ENCODE assay signal across 36 cellular contexts in genomic region chr9:110984890-110985437, GRCh38. TPM values are rescaled to one million over a fixed set of nuclear protein-coding genes. Genes with fewer than 3 reads are reported as not detected.
"Had no signal": no experiment of that assay in that cellular context is flagged by ENCODE, and none has a peak within 500 bp of the region (broad histone marks: within the 10 kb centered on the region; RNA-seq: fewer than 3 reads in every experiment).

No MANE protein-coding gene starts in this region.

- H3K27me3 ChIP-seq: ascending aorta, cardiac muscle cell, colonic mucosa, sigmoid colon had no signal

- H3K9ac ChIP-seq: parathyroid adenoma had no signal

- H3K4me3 ChIP-seq: ascending aorta, cardiac muscle cell, colonic mucosa, left ventricle myocardium inferior, lung, mucosa of descending colon, psoas muscle, sigmoid colon, thoracic aorta had no signal

- H2AFZ ChIP-seq: parathyroid adenoma had no signal

- H3K27ac ChIP-seq: ascending aorta, cardiac muscle cell, colonic mucosa, left ventricle myocardium inferior, parathyroid adenoma, psoas muscle, sigmoid colon, thoracic aorta had no signal

- H3K36me3 ChIP-seq: ascending aorta, cardiac muscle cell, colonic mucosa, left ventricle myocardium inferior, sigmoid colon, thoracic aorta had no signal

- DNase-seq: activated CD4-positive, alpha-beta T cell treated with anti-CD3 and anti-CD28 coated beads for 4 hours; activated CD4-positive, alpha-beta T cell treated with anti-CD3 and anti-CD28 coated beads, Interleukin-2, amount 50 U/mL, for 4 hours; activated CD4-positive, CD25-positive, alpha-beta regulatory T cell; activated CD8-positive, alpha-beta memory T cell treated with anti-CD3 and anti-CD28 coated beads, Interleukin-2, amount 50 U/mL, for 4 hours; activated effector memory CD4-positive, alpha-beta T cell treated with anti-CD3 and anti-CD28 coated beads, Interleukin-2, amount 50 U/mL, for 16 hours; activated naive CD4-positive, alpha-beta T cell treated with anti-CD3 and anti-CD28 coated beads for 36 hours; activated naive CD8-positive, alpha-beta T cell treated with anti-CD3 and anti-CD28 coated beads for 36 hours; activated T-cell treated with anti-CD3 and anti-CD28 coated beads, Interleukin-2, amount 50 U/mL, for 1 hour; cerebellar nuclear complex; colonic mucosa; effector memory CD8-positive, alpha-beta T cell; head of caudate nucleus; hippocampal formation; left ventricle myocardium inferior; mesendoderm; mucosa of descending colon; nucleus accumbens; psoas muscle; sigmoid colon; small intestine; stimulated activated CD4-positive, alpha-beta T cell treated with anti-CD3 and anti-CD28 coated beads, Interleukin-4, amount 100 ng/mL, for 24 hours; T-helper 2 cell; trophoblast cell had no signal

- H3K4me3 Mint-ChIP-seq: activated naive CD4-positive, alpha-beta T cell treated with anti-CD3 and anti-CD28 coated beads for 36 hours; activated naive CD8-positive, alpha-beta T cell treated with anti-CD3 and anti-CD28 coated beads for 36 hours; activated T-helper 1 cell treated with anti-CD3 and anti-CD28 coated beads, Interleukin-12 subunit alpha, Interleukin-12 subunit beta, Interleukin-2, Interleukin-4 antibody, amounts not matched to agents 30 ng/mL and 10 ng/mL and 1 ng/mL, durations not matched to agents 14 hours and 24 hours and 36 hours; brain; effector memory CD8-positive, alpha-beta T cell; nephron; stimulated activated effector memory CD8-positive, alpha-beta T cell treated with anti-CD3 and anti-CD28 coated beads, Interleukin-12 subunit alpha, Interleukin-12 subunit beta, amount 100 ng/mL, for 72 hours; stimulated activated naive CD8-positive, alpha-beta T cell treated with anti-CD3 and anti-CD28 coated beads, Interleukin-15, Interleukin-2, amounts not matched to agents 100 ng/mL and 50 ng/mL, for 24 hours had no signal

- H3K36me3 Mint-ChIP-seq: activated naive CD8-positive, alpha-beta T cell treated with anti-CD3 and anti-CD28 coated beads for 36 hours; stimulated activated effector memory CD8-positive, alpha-beta T cell treated with anti-CD3 and anti-CD28 coated beads, Interleukin-12 subunit alpha, Interleukin-12 subunit beta, amount 100 ng/mL, for 72 hours had no signal

- FAIRE-seq: endothelial cell of umbilical vein, small intestine, urothelium cell line had no signal

- H3K4me1 ChIP-seq: colonic mucosa, left ventricle myocardium inferior, parathyroid adenoma, psoas muscle, sigmoid colon had no signal

- H3K9me3 Mint-ChIP-seq: activated naive CD4-positive, alpha-beta T cell treated with anti-CD3 and anti-CD28 coated beads for 36 hours; activated T-helper 1 cell treated with anti-CD3 and anti-CD28 coated beads, Interleukin-12 subunit alpha, Interleukin-12 subunit beta, Interleukin-2, Interleukin-4 antibody, amounts not matched to agents 30 ng/mL and 10 ng/mL and 1 ng/mL, durations not matched to agents 14 hours and 24 hours and 36 hours had no signal

- H3K9me3 ChIP-seq: ascending aorta, colonic mucosa, mucosa of descending colon, sigmoid colon, thoracic aorta had no signal

- H3K27me3 Mint-ChIP-seq: activated naive CD8-positive, alpha-beta T cell treated with anti-CD3 and anti-CD28 coated beads for 36 hours; brain; effector memory CD8-positive, alpha-beta T cell; stimulated activated naive CD8-positive, alpha-beta T cell treated with anti-CD3 and anti-CD28 coated beads, Interleukin-15, Interleukin-2, amounts not matched to agents 100 ng/mL and 50 ng/mL, for 24 hours had no signal

- ATAC-seq: effector memory CD8-positive, alpha-beta T cell; mucosa of descending colon; psoas muscle; stimulated activated effector memory CD8-positive, alpha-beta T cell treated with anti-CD3 and anti-CD28 coated beads, Interleukin-12 subunit alpha, Interleukin-12 subunit beta, amount 100 ng/mL, for 72 hours had no signal

- H3K79me2 ChIP-seq: parathyroid adenoma had no signal

- H3K4me1 Mint-ChIP-seq: activated naive CD8-positive, alpha-beta T cell treated with anti-CD3 and anti-CD28 coated beads for 36 hours; brain; stimulated activated effector memory CD8-positive, alpha-beta T cell treated with anti-CD3 and anti-CD28 coated beads, Interleukin-12 subunit alpha, Interleukin-12 subunit beta, amount 100 ng/mL, for 72 hours had no signal

- H3K27ac Mint-ChIP-seq: activated naive CD4-positive, alpha-beta T cell treated with anti-CD3 and anti-CD28 coated beads for 36 hours; activated naive CD8-positive, alpha-beta T cell treated with anti-CD3 and anti-CD28 coated beads for 36 hours; activated T-helper 1 cell treated with anti-CD3 and anti-CD28 coated beads, Interleukin-12 subunit alpha, Interleukin-12 subunit beta, Interleukin-2, Interleukin-4 antibody, amounts not matched to agents 30 ng/mL and 10 ng/mL and 1 ng/mL, durations not matched to agents 14 hours and 24 hours and 36 hours; brain; effector memory CD8-positive, alpha-beta T cell; nephron; stimulated activated effector memory CD8-positive, alpha-beta T cell treated with anti-CD3 and anti-CD28 coated beads, Interleukin-12 subunit alpha, Interleukin-12 subunit beta, amount 100 ng/mL, for 72 hours; stimulated activated naive CD8-positive, alpha-beta T cell treated with anti-CD3 and anti-CD28 coated beads, Interleukin-15, Interleukin-2, amounts not matched to agents 100 ng/mL and 50 ng/mL, for 24 hours had no signal

RNA-seq across cellular contexts. Expression of gene LPAR1, which starts 53.3 kb away (rescaled TPM):
- total RNA-seq: activated naive CD4-positive, alpha-beta T cell treated with anti-CD3 and anti-CD28 coated beads for 36 hours; activated naive CD8-positive, alpha-beta T cell treated with anti-CD3 and anti-CD28 coated beads for 36 hours; activated T-helper 1 cell treated with anti-CD3 and anti-CD28 coated beads, Interleukin-12 subunit alpha, Interleukin-12 subunit beta, Interleukin-2, Interleukin-4 antibody, amounts not matched to agents 30 ng/mL and 10 ng/mL and 1 ng/mL, durations not matched to agents 14 hours and 24 hours and 36 hours; dermis microvascular lymphatic vessel endothelial cell had no signal
